28 cellular contexts compared by ENCODE assay signal in genomic region chrX:133689997-133690599, GRCh38.
"Had no signal": no experiment of that assay in that cellular context is flagged by ENCODE, and none has a peak within 500 bp of the region (broad histone marks: within the 10 kb centered on the region; RNA-seq: fewer than 3 reads in every experiment).

No MANE protein-coding gene starts in this region.

- H3K4me3 ChIP-seq: colonic mucosa, coronary artery, dorsolateral prefrontal cortex, esophagus muscularis mucosa, esophagus squamous epithelium, gastrocnemius medialis, gastroesophageal sphincter, heart left ventricle, heart right ventricle had no signal

- H3K9me3 ChIP-seq: colonic mucosa, esophagus muscularis mucosa, esophagus squamous epithelium, gastrocnemius medialis, gastroesophageal sphincter, heart left ventricle, heart right ventricle had no signal

- FAIRE-seq: colon, endometrium, endothelial cell of umbilical vein, frontal cortex had no signal

- H3K36me3 ChIP-seq: colonic mucosa, esophagus muscularis mucosa, esophagus squamous epithelium, gastrocnemius medialis, gastroesophageal sphincter, heart left ventricle, heart right ventricle had no signal

- DNase-seq: colonic mucosa; cortex of kidney; dermis blood vessel endothelial cell; dorsolateral prefrontal cortex; effector CD4-positive, alpha-beta T cell; effector CD8-positive, alpha-beta T cell; effector memory CD4-positive, alpha-beta T cell; effector memory CD8-positive, alpha-beta T cell; endodermal cell; erythroblast; esophagus squamous epithelium; foreskin fibroblast; foreskin keratinocyte; foreskin melanocyte; gastrocnemius medialis; glutamatergic neuron; head of caudate nucleus; heart left ventricle; heart right ventricle had no signal

- H3K27ac ChIP-seq: colonic mucosa, coronary artery, dorsolateral prefrontal cortex, epithelial cell of prostate, esophagus muscularis mucosa, esophagus squamous epithelium, foreskin keratinocyte, gastrocnemius medialis, gastroesophageal sphincter, heart left ventricle, heart right ventricle had no signal

- H3K27me3 ChIP-seq: colonic mucosa, esophagus muscularis mucosa, foreskin keratinocyte, gastrocnemius medialis, gastroesophageal sphincter had no signal

- H3K4me1 ChIP-seq: colonic mucosa, esophagus muscularis mucosa, esophagus squamous epithelium, foreskin keratinocyte, gastrocnemius medialis, gastroesophageal sphincter, heart left ventricle, heart right ventricle had no signal

- ATAC-seq: effector memory CD8-positive, alpha-beta T cell; esophagus mucosa; foreskin keratinocyte; gastrocnemius medialis; gastroesophageal sphincter; heart left ventricle; heart right ventricle had no signal
